2 cellular contexts compared by ENCODE assay signal in the genomic region with DNA sequence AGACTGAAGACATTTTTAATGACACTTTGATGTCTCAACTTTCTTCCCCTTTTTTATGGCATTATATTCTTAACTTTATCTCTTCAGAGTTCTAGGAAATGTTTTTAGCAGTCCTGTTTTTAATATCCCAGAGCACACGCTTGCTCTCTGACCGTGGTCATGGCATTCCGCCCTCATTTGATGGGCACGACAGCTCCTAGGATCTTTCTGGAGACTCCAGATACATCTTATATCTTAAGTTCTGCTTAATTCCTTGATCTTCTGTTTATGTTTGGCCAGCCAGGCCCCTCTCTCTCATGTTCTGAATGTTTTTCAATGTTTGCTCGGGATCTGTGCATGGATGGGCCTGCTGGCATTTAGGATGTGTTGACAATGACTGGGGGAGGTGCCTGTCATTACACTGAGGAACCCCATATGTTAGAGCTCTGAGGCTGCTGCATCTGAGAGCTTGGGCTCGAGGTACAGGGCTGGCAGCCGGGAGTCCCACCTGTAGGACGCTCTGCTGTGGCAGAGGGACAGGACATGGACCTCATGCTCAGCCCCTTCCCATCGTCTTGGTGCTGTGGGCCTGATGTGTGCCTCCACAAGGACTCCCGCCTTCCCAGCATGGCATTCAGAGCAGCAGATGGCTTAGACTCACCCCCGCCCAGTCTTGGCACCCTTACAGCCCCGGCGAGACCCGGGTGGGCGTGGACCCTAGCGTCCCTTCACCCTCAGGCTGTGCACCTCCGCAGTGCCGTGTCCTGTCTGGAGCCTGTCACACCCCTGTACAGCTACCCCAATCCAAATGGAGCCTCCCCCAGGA.
TF ChIP-seq lines count a peak whose summit lies in the region.

No MANE protein-coding gene starts in this region.

TF ChIP-seq in liver, 16 proteins besides CTCF, POLR2A, EP300 and RAD21:
- TF ChIP-seq REST (IDR thresholded peaks at IDR 0.05), result no peak
- no peak for TF ChIP-seq SP1 (IDR thresholded peaks at IDR 0.05)
- no peak for TF ChIP-seq MAX (IDR thresholded peaks at IDR 0.05)
- TF ChIP-seq TAF1 (conservative IDR thresholded peaks at IDR 0.05), result no peak
- TF ChIP-seq FOXA2 (IDR thresholded peaks at IDR 0.05), result no peak
- TF ChIP-seq NR2F2 (IDR thresholded peaks at IDR 0.05), result peak; percentile 27
- no peak for TF ChIP-seq RXRA (IDR thresholded peaks at IDR 0.05)
- no peak for TF ChIP-seq EGR1 (IDR thresholded peaks at IDR 0.05; ENCODE audit: low read depth in 2 of 2)

TF ChIP-seq in HepG2, 621 proteins besides CTCF, POLR2A, EP300 and RAD21 (continued from another document):
- TF ChIP-seq SOX13 (IDR thresholded peaks at IDR 0.05) (no peak), SOX13 (CRISPR knock-in tag; conservative IDR thresholded peaks at IDR 0.05 in 1 of 2, IDR thresholded peaks at IDR 0.05 in 1 of 2) (no peak), ZNF691 (CRISPR knock-in tag; IDR thresholded peaks at IDR 0.05; ENCODE audit: borderline replicate concordance, low read depth) (no peak), ZNF225 (CRISPR knock-in tag; IDR thresholded peaks at IDR 0.05) (no peak), HOXA9 (CRISPR knock-in tag; IDR thresholded peaks at IDR 0.05; ENCODE audit: borderline replicate concordance) (no peak), ZNF205 (CRISPR knock-in tag; IDR thresholded peaks at IDR 0.05) (no peak), MIXL1 (CRISPR knock-in tag; IDR thresholded peaks at IDR 0.05) (no peak), ZNF780A (CRISPR knock-in tag; IDR thresholded peaks at IDR 0.05) (no peak), RARG (CRISPR knock-in tag; IDR thresholded peaks at IDR 0.05; ENCODE audit: low read depth) (no peak), ZNF235 (CRISPR knock-in tag; IDR thresholded peaks at IDR 0.05; ENCODE audit: borderline replicate concordance) (no peak), TCF7 (IDR thresholded peaks at IDR 0.05; ENCODE audit: low read depth) (no peak)
- TF ChIP-seq, protein P1, sequence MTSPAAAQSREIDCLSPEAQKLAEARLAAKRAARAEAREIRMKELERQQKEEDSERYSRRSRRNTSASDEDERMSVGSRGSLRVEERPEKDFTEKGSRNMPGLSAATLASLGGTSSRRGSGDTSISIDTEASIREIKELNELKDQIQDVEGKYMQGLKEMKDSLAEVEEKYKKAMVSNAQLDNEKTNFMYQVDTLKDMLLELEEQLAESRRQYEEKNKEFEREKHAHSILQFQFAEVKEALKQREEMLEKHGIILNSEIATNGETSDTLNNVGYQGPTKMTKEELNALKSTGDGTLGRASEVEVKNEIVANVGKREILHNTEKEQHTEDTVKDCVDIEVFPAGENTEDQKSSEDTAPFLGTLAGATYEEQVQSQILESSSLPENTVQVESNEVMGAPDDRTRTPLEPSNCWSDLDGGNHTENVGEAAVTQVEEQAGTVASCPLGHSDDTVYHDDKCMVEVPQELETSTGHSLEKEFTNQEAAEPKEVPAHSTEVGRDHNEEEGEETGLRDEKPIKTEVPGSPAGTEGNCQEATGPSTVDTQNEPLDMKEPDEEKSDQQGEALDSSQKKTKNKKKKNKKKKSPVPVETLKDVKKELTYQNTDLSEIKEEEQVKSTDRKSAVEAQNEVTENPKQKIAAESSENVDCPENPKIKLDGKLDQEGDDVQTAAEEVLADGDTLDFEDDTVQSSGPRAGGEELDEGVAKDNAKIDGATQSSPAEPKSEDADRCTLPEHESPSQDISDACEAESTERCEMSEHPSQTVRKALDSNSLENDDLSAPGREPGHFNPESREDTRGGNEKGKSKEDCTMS (CRISPR knock-in tag; conservative IDR thresholded peaks at IDR 0.05), result no peak
